Comparison of ENCODE assay signal across 8 cellular contexts in genomic region chr11:115759622-115760527, GRCh38.
DNase-seq lines count a peak whose midpoint lies in the region; ATAC-seq, FAIRE-seq and TF ChIP-seq lines count a peak whose summit lies in the region.

No MANE protein-coding gene starts in this region.

- H3K4me1 ChIP-seq in Peyer's patch (no peaks in the 10 kb centered on the region), pancreas (no peaks in the 10 kb centered on the region)

- ATAC-seq in left ventricle myocardium superior = peak; percentile 86
- ATAC-seq in pancreas = peak in 3 of 4 donors; percentile 68 to 77 (median 71)
- no peak for ATAC-seq in GM19395 (IDR thresholded peaks at IDR 0.05; ENCODE audit: unreplicated experiment)
- no peak for ATAC-seq in GM21529 (IDR thresholded peaks at IDR 0.05; ENCODE audit: unreplicated experiment)

- DNase-seq in CD1c-positive myeloid dendritic cell (ENCODE audit: extremely low spot score) (peak; percentile 24), Peyer's patch (no peak), left ventricle myocardium superior (peak; percentile 60), pancreas (peak in 4 of 6 donors; percentile 21 to 71 (median 49)), NCI-H82 (lab: John Stamatoyannopoulos, UW) (no peak), epidermal melanocyte (ENCODE audit: insufficient read length, low spot score) (no peak)

- no peak for TF ChIP-seq POLR2A in Peyer's patch (IDR thresholded peaks at IDR 0.05)

- H3K4me3 ChIP-seq in Peyer's patch (peak overlapping the region; percentile 35 to 58 (median 46)), pancreas (peak overlapping the region; percentile 34 to 72 (median 50))

- H3K36me3 ChIP-seq in Peyer's patch (no peaks in the 10 kb centered on the region), pancreas (no peaks in the 10 kb centered on the region)

- peak overlapping the region in 3 of 4 donors; percentile 38 to 60 (median 51) for H3K27ac ChIP-seq in Peyer's patch
- H3K27ac ChIP-seq in pancreas = peak overlapping the region in 1 of 4 donors; percentile 37

- WGBS in pancreas, 2 donors = 6% methylated on average over 55 to 74 of the region's 74 CpGs

- H3K9me3 ChIP-seq in Peyer's patch (peaks cover 0 to 4% (median 0%) of the 10 kb centered on the region in 4 donors), pancreas (no peaks in the 10 kb centered on the region)

- H3K27me3 ChIP-seq in Peyer's patch = no peaks in the 10 kb centered on the region
- no peaks in the 10 kb centered on the region for H3K27me3 ChIP-seq in pancreas

- intact Hi-C loops in left ventricle myocardium superior (cut with micrococcal nuclease) = no loop called here
- intact Hi-C loops in pancreas (cut with DNase I) = no loop called here

- TF ChIP-seq CTCF in Peyer's patch (IDR thresholded peaks at IDR 0.05) (no peak), pancreas (IDR thresholded peaks at IDR 0.05) (no peak)

- FAIRE-seq in pancreas (lab: Jason Lieb, UNC) = no peak

Comparison
In these comparisons a context has a peak if more than half of its experiments do, and no peak if none do; other contexts are left out.
1. DNase-seq: peak in CD1c-positive myeloid dendritic cell (single experiment), left ventricle myocardium superior (single experiment) and pancreas (4 of 6); none in Peyer's patch (0 of 3), NCI-H82 (single experiment) and epidermal melanocyte (single experiment).
2. ATAC-seq: peak in left ventricle myocardium superior (single experiment) and pancreas (3 of 4); none in GM19395 (single experiment) and GM21529 (single experiment).